In the genomic region with DNA sequence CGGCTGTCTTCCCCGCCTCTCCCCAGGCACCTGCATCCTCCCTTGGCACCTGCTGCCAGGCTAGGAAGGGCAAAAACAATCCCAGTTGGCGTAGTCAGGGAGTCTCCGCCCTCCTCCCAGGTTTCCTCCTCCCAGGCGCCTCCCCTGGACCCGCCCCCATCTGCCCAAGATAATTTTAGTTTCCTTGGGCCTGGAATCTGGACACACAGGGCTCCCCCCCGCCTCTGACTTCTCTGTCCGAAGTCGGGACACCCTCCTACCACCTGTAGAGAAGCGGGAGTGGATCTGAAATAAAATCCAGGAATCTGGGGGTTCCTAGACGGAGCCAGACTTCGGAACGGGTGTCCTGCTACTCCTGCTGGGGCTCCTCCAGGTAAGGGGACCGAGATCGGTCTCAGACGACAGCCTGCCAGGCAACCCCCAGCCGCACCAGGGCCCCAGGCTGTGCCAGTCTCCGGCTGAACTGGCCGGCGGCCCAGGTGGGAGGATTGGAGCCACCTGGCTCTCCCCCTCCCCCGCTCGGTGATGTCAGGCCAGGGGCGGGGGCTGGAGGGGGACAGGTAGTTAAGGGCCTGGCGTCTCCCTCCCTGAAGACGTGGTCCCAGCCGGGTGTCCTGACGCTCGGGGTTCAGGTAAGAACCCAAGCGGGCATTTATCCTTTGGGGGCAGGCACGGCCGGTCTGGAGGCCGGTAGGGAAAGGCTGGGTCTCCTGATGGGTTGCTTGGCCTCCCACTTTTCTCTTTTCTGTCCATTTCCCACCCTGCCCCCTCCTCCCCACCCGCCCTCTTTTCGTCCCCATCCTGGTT, we compare ENCODE assay signal across 1 cellular context.
TF ChIP-seq lines count a peak whose summit lies in the region.

A gene (plus strand): TSS at position 178 of the 807 bp plus-strand sequence. CDS start 4,364 bp downstream, outside the sequence.

TF ChIP-seq in WTC11, 78 proteins besides CTCF, POLR2A, EP300 and RAD21 (continued from another document):
- TF ChIP-seq, protein P1, sequence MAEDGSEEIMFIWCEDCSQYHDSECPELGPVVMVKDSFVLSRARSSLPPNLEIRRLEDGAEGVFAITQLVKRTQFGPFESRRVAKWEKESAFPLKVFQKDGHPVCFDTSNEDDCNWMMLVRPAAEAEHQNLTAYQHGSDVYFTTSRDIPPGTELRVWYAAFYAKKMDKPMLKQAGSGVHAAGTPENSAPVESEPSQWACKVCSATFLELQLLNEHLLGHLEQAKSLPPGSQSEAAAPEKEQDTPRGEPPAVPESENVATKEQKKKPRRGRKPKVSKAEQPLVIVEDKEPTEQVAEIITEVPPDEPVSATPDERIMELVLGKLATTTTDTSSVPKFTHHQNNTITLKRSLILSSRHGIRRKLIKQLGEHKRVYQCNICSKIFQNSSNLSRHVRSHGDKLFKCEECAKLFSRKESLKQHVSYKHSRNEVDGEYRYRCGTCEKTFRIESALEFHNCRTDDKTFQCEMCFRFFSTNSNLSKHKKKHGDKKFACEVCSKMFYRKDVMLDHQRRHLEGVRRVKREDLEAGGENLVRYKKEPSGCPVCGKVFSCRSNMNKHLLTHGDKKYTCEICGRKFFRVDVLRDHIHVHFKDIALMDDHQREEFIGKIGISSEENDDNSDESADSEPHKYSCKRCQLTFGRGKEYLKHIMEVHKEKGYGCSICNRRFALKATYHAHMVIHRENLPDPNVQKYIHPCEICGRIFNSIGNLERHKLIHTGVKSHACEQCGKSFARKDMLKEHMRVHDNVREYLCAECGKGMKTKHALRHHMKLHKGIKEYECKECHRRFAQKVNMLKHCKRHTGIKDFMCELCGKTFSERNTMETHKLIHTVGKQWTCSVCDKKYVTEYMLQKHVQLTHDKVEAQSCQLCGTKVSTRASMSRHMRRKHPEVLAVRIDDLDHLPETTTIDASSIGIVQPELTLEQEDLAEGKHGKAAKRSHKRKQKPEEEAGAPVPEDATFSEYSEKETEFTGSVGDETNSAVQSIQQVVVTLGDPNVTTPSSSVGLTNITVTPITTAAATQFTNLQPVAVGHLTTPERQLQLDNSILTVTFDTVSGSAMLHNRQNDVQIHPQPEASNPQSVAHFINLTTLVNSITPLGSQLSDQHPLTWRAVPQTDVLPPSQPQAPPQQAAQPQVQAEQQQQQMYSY (CRISPR knock-in tag; IDR thresholded peaks at IDR 0.05): no peak
- TF ChIP-seq NR2C2 (CRISPR knock-in tag; IDR thresholded peaks at IDR 0.05) (no peak), CREB1 (CRISPR knock-in tag; IDR thresholded peaks at IDR 0.05) (no peak), ZNF423 (CRISPR knock-in tag; IDR thresholded peaks at IDR 0.05) (no peak), RORB (CRISPR knock-in tag; IDR thresholded peaks at IDR 0.05) (no peak), FOXK1 (CRISPR knock-in tag; IDR thresholded peaks at IDR 0.05) (0 out of 2 replicates have a peak, but pooled peaks have one; percentile 49), ZNF396 (CRISPR knock-in tag; IDR thresholded peaks at IDR 0.05; ENCODE audit: borderline replicate concordance) (no peak), ETV6 (CRISPR knock-in tag; IDR thresholded peaks at IDR 0.05) (peak; percentile 60; the same call in 1 of the 2 replicates), SMAD4 (CRISPR knock-in tag; IDR thresholded peaks at IDR 0.05) (no peak), SP1 (CRISPR knock-in tag; conservative IDR thresholded peaks at IDR 0.05) (peak; percentile 59; the same call in 1 of the 2 replicates), HMGA2 (CRISPR knock-in tag; IDR thresholded peaks at IDR 0.05) (no peak), ZNF232 (CRISPR knock-in tag; IDR thresholded peaks at IDR 0.05) (no peak; the same call in 1 of the 2 replicates), SMAD3 (CRISPR knock-in tag; IDR thresholded peaks at IDR 0.05; ENCODE audit: borderline replicate concordance) (no peak; the same call in 1 of the 2 replicates), KAT7 (CRISPR knock-in tag; IDR thresholded peaks at IDR 0.05; ENCODE audit: borderline replicate concordance) (no peak), OVOL2 (CRISPR knock-in tag; IDR thresholded peaks at IDR 0.05; ENCODE audit: borderline replicate concordance) (no peak), IRF2 (CRISPR knock-in tag; IDR thresholded peaks at IDR 0.05; ENCODE audit: borderline replicate concordance, low read depth) (no peak), TEAD1 (CRISPR knock-in tag; IDR thresholded peaks at IDR 0.05) (no peak; the same call in 1 of the 2 replicates), ESRRA (CRISPR knock-in tag; IDR thresholded peaks at IDR 0.05; ENCODE audit: borderline replicate concordance) (no peak), NFATC4 (CRISPR knock-in tag; IDR thresholded peaks at IDR 0.05) (no peak)
- TF ChIP-seq, protein P2, sequence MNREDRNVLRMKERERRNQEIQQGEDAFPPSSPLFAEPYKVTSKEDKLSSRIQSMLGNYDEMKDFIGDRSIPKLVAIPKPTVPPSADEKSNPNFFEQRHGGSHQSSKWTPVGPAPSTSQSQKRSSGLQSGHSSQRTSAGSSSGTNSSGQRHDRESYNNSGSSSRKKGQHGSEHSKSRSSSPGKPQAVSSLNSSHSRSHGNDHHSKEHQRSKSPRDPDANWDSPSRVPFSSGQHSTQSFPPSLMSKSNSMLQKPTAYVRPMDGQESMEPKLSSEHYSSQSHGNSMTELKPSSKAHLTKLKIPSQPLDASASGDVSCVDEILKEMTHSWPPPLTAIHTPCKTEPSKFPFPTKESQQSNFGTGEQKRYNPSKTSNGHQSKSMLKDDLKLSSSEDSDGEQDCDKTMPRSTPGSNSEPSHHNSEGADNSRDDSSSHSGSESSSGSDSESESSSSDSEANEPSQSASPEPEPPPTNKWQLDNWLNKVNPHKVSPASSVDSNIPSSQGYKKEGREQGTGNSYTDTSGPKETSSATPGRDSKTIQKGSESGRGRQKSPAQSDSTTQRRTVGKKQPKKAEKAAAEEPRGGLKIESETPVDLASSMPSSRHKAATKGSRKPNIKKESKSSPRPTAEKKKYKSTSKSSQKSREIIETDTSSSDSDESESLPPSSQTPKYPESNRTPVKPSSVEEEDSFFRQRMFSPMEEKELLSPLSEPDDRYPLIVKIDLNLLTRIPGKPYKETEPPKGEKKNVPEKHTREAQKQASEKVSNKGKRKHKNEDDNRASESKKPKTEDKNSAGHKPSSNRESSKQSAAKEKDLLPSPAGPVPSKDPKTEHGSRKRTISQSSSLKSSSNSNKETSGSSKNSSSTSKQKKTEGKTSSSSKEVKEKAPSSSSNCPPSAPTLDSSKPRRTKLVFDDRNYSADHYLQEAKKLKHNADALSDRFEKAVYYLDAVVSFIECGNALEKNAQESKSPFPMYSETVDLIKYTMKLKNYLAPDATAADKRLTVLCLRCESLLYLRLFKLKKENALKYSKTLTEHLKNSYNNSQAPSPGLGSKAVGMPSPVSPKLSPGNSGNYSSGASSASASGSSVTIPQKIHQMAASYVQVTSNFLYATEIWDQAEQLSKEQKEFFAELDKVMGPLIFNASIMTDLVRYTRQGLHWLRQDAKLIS (CRISPR knock-in tag; IDR thresholded peaks at IDR 0.05; ENCODE audit: borderline replicate concordance): no peak
- TF ChIP-seq, protein P3, sequence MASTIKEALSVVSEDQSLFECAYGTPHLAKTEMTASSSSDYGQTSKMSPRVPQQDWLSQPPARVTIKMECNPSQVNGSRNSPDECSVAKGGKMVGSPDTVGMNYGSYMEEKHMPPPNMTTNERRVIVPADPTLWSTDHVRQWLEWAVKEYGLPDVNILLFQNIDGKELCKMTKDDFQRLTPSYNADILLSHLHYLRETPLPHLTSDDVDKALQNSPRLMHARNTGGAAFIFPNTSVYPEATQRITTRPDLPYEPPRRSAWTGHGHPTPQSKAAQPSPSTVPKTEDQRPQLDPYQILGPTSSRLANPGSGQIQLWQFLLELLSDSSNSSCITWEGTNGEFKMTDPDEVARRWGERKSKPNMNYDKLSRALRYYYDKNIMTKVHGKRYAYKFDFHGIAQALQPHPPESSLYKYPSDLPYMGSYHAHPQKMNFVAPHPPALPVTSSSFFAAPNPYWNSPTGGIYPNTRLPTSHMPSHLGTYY (CRISPR knock-in tag; IDR thresholded peaks at IDR 0.05): no peak
- TF ChIP-seq, protein P4, sequence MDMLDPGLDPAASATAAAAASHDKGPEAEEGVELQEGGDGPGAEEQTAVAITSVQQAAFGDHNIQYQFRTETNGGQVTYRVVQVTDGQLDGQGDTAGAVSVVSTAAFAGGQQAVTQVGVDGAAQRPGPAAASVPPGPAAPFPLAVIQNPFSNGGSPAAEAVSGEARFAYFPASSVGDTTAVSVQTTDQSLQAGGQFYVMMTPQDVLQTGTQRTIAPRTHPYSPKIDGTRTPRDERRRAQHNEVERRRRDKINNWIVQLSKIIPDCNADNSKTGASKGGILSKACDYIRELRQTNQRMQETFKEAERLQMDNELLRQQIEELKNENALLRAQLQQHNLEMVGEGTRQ (CRISPR knock-in tag; IDR thresholded peaks at IDR 0.05): 0 out of 2 replicates have a peak, but pooled peaks have one; percentile 14
- TF ChIP-seq, protein P5, sequence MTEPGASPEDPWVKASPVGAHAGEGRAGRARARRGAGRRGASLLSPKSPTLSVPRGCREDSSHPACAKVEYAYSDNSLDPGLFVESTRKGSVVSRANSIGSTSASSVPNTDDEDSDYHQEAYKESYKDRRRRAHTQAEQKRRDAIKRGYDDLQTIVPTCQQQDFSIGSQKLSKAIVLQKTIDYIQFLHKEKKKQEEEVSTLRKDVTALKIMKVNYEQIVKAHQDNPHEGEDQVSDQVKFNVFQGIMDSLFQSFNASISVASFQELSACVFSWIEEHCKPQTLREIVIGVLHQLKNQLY (CRISPR knock-in tag; IDR thresholded peaks at IDR 0.05): no peak
- TF ChIP-seq, protein P6, sequence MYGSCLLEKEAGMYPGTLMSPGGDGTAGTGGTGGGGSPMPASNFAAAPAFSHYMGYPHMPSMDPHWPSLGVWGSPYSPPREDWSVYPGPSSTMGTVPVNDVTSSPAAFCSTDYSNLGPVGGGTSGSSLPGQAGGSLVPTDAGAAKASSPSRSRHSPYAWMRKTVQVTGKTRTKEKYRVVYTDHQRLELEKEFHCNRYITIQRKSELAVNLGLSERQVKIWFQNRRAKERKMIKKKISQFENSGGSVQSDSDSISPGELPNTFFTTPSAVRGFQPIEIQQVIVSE (CRISPR knock-in tag; IDR thresholded peaks at IDR 0.05; ENCODE audit: borderline replicate concordance): no peak
- TF ChIP-seq, protein P7, sequence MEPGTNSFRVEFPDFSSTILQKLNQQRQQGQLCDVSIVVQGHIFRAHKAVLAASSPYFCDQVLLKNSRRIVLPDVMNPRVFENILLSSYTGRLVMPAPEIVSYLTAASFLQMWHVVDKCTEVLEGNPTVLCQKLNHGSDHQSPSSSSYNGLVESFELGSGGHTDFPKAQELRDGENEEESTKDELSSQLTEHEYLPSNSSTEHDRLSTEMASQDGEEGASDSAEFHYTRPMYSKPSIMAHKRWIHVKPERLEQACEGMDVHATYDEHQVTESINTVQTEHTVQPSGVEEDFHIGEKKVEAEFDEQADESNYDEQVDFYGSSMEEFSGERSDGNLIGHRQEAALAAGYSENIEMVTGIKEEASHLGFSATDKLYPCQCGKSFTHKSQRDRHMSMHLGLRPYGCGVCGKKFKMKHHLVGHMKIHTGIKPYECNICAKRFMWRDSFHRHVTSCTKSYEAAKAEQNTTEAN (CRISPR knock-in tag; IDR thresholded peaks at IDR 0.05): no peak
- TF ChIP-seq, protein P8, sequence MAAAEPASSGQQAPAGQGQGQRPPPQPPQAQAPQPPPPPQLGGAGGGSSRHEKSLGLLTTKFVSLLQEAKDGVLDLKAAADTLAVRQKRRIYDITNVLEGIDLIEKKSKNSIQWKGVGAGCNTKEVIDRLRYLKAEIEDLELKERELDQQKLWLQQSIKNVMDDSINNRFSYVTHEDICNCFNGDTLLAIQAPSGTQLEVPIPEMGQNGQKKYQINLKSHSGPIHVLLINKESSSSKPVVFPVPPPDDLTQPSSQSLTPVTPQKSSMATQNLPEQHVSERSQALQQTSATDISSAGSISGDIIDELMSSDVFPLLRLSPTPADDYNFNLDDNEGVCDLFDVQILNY (CRISPR knock-in tag; IDR thresholded peaks at IDR 0.05): no peak
- TF ChIP-seq, protein P9, sequence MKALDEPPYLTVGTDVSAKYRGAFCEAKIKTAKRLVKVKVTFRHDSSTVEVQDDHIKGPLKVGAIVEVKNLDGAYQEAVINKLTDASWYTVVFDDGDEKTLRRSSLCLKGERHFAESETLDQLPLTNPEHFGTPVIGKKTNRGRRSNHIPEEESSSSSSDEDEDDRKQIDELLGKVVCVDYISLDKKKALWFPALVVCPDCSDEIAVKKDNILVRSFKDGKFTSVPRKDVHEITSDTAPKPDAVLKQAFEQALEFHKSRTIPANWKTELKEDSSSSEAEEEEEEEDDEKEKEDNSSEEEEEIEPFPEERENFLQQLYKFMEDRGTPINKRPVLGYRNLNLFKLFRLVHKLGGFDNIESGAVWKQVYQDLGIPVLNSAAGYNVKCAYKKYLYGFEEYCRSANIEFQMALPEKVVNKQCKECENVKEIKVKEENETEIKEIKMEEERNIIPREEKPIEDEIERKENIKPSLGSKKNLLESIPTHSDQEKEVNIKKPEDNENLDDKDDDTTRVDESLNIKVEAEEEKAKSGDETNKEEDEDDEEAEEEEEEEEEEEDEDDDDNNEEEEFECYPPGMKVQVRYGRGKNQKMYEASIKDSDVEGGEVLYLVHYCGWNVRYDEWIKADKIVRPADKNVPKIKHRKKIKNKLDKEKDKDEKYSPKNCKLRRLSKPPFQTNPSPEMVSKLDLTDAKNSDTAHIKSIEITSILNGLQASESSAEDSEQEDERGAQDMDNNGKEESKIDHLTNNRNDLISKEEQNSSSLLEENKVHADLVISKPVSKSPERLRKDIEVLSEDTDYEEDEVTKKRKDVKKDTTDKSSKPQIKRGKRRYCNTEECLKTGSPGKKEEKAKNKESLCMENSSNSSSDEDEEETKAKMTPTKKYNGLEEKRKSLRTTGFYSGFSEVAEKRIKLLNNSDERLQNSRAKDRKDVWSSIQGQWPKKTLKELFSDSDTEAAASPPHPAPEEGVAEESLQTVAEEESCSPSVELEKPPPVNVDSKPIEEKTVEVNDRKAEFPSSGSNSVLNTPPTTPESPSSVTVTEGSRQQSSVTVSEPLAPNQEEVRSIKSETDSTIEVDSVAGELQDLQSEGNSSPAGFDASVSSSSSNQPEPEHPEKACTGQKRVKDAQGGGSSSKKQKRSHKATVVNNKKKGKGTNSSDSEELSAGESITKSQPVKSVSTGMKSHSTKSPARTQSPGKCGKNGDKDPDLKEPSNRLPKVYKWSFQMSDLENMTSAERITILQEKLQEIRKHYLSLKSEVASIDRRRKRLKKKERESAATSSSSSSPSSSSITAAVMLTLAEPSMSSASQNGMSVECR (CRISPR knock-in tag; IDR thresholded peaks at IDR 0.05; ENCODE audit: borderline replicate concordance): no peak
- TF ChIP-seq, protein P10, sequence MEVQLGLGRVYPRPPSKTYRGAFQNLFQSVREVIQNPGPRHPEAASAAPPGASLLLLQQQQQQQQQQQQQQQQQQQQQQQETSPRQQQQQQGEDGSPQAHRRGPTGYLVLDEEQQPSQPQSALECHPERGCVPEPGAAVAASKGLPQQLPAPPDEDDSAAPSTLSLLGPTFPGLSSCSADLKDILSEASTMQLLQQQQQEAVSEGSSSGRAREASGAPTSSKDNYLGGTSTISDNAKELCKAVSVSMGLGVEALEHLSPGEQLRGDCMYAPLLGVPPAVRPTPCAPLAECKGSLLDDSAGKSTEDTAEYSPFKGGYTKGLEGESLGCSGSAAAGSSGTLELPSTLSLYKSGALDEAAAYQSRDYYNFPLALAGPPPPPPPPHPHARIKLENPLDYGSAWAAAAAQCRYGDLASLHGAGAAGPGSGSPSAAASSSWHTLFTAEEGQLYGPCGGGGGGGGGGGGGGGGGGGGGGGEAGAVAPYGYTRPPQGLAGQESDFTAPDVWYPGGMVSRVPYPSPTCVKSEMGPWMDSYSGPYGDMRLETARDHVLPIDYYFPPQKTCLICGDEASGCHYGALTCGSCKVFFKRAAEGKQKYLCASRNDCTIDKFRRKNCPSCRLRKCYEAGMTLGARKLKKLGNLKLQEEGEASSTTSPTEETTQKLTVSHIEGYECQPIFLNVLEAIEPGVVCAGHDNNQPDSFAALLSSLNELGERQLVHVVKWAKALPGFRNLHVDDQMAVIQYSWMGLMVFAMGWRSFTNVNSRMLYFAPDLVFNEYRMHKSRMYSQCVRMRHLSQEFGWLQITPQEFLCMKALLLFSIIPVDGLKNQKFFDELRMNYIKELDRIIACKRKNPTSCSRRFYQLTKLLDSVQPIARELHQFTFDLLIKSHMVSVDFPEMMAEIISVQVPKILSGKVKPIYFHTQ (CRISPR knock-in tag; IDR thresholded peaks at IDR 0.05): no peak
- TF ChIP-seq, protein P11, sequence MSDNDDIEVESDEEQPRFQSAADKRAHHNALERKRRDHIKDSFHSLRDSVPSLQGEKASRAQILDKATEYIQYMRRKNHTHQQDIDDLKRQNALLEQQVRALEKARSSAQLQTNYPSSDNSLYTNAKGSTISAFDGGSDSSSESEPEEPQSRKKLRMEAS (CRISPR knock-in tag; IDR thresholded peaks at IDR 0.05): peak; percentile 42; the same call in 1 of the 2 replicates
